ENCODE assay signal across 1 cellular context in genomic region chr5:142317673-142318261, GRCh38.
TF ChIP-seq lines count a peak whose summit lies in the region.

No MANE protein-coding gene starts in this region.

TF ChIP-seq in GM23338, 12 proteins besides CTCF, POLR2A, EP300 and RAD21 (continued from another document):
- TF ChIP-seq, protein P1, sequence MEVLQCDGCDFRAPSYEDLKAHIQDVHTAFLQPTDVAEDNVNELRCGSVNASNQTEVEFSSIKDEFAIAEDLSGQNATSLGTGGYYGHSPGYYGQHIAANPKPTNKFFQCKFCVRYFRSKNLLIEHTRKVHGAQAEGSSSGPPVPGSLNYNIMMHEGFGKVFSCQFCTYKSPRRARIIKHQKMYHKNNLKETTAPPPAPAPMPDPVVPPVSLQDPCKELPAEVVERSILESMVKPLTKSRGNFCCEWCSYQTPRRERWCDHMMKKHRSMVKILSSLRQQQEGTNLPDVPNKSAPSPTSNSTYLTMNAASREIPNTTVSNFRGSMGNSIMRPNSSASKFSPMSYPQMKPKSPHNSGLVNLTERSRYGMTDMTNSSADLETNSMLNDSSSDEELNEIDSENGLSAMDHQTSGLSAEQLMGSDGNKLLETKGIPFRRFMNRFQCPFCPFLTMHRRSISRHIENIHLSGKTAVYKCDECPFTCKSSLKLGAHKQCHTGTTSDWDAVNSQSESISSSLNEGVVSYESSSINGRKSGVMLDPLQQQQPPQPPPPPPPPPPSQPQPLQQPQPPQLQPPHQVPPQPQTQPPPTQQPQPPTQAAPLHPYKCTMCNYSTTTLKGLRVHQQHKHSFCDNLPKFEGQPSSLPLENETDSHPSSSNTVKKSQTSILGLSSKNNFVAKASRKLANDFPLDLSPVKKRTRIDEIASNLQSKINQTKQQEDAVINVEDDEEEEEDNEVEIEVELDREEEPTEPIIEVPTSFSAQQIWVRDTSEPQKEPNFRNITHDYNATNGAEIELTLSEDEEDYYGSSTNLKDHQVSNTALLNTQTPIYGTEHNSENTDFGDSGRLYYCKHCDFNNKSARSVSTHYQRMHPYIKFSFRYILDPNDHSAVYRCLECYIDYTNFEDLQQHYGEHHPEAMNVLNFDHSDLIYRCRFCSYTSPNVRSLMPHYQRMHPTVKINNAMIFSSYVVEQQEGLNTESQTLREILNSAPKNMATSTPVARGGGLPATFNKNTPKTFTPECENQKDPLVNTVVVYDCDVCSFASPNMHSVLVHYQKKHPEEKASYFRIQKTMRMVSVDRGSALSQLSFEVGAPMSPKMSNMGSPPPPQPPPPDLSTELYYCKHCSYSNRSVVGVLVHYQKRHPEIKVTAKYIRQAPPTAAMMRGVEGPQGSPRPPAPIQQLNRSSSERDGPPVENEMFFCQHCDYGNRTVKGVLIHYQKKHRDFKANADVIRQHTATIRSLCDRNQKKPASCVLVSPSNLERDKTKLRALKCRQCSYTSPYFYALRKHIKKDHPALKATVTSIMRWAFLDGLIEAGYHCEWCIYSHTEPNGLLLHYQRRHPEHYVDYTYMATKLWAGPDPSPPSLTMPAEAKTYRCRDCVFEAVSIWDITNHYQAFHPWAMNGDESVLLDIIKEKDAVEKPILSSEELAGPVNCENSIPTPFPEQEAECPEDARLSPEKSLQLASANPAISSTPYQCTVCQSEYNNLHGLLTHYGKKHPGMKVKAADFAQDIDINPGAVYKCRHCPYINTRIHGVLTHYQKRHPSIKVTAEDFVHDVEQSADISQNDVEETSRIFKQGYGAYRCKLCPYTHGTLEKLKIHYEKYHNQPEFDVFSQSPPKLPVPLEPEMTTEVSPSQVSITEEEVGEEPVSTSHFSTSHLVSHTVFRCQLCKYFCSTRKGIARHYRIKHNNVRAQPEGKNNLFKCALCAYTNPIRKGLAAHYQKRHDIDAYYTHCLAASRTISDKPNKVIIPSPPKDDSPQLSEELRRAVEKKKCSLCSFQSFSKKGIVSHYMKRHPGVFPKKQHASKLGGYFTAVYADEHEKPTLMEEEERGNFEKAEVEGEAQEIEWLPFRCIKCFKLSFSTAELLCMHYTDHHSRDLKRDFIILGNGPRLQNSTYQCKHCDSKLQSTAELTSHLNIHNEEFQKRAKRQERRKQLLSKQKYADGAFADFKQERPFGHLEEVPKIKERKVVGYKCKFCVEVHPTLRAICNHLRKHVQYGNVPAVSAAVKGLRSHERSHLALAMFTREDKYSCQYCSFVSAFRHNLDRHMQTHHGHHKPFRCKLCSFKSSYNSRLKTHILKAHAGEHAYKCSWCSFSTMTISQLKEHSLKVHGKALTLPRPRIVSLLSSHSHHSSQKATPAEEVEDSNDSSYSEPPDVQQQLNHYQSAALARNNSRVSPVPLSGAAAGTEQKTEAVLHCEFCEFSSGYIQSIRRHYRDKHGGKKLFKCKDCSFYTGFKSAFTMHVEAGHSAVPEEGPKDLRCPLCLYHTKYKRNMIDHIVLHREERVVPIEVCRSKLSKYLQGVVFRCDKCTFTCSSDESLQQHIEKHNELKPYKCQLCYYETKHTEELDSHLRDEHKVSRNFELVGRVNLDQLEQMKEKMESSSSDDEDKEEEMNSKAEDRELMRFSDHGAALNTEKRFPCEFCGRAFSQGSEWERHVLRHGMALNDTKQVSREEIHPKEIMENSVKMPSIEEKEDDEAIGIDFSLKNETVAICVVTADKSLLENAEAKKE (CRISPR knock-in tag; IDR thresholded peaks at IDR 0.05) = no peak
- TF ChIP-seq EZH2phosphoT487 (IDR thresholded peaks at IDR 0.05; ENCODE audit: unreplicated experiment) = no peak
TF ChIP-seq in GM23338: peak in this region for 0.
